ENCODE assay signal across 6 cellular contexts in the genomic region with DNA sequence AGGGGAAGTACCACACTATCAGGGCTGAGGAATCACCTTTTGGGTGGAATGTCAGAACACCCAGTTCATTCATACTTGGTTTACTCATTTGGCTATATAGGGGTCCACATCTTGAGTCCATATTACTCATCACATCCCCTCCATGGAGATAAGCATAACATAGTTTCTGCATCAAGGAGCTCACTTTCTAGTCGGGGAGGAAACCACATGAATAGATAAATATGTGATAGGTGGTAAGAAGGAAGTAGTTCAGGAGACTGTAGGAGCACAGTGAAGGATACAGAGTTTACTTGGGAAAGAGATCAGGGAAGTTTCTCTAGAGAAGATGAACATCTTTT. TPM values are rescaled to one million over a fixed set of nuclear protein-coding genes. Genes with fewer than 3 reads are reported as not detected.
"Had no signal": no experiment of that assay in that cellular context is flagged by ENCODE, and none has a peak within 500 bp of the region (broad histone marks: within the 10 kb centered on the region; RNA-seq: fewer than 3 reads in every experiment).

No MANE protein-coding gene starts in this region.

RNA-seq across cellular contexts. Expression of a gene that starts 4.4 kb away (rescaled TPM):
- total RNA-seq: chondrocyte, MCF 10A, NCI-H460, RPMI7951 had no signal

RNA-seq across cellular contexts. Expression of a gene that starts 9.9 kb away (rescaled TPM):
- total RNA-seq: chondrocyte, MCF 10A, NCI-H460 had no signal

RNA-seq across cellular contexts. Expression of a gene that starts 30.0 kb away (rescaled TPM):
- total RNA-seq: RPMI7951 had no signal

RNA-seq across cellular contexts. Expression of a gene that starts 57.9 kb away (rescaled TPM):
- total RNA-seq: activated naive CD8-positive, alpha-beta T cell treated with anti-CD3 and anti-CD28 coated beads for 36 hours; K562; NCI-H460; RPMI7951 had no signal
